ENCODE assay signal across 8 cellular contexts in the genomic region with DNA sequence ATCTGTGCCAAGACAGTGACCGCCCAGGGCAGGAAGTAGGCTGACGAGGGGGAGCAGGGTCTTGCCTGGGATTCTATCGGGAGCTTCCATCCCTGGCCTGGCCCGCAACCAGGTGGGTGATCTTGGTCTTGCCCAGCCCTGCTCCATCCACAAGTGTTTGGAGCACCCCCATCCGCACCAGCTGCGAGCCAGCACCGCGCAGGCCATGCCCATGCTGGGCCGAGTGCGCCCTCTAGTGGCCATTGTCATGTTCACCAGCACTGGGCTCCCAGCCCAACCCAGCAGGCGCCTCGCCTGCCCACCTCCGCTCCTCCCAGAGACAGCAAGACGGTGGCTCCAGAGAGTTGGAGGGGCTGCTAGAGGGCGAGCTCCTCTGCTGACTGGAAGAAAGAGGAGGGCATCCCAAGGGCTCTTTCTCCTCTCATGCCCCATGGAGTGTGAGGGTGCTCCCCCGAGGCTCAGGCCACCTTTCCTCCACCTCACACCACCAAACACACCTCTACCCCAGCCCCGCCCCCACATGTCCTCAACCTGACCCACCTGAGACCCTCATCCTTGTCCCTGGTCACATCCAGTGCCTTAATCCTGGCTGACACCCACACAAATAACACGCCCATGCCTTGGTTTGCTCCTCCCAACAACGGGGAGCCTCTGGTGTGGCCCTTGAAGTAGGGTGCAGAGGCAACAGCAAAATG. TPM values are rescaled to one million over a fixed set of nuclear protein-coding genes. Genes with fewer than 3 reads are reported as not detected.
DNase-seq lines count a peak whose midpoint lies in the region; ATAC-seq and TF ChIP-seq lines count a peak whose summit lies in the region.

No MANE protein-coding gene starts in this region.

- TF ChIP-seq POLR2A in gastroesophageal sphincter (IDR thresholded peaks at IDR 0.05) (no peak), transverse colon (IDR thresholded peaks at IDR 0.05) (no peak)

- TF ChIP-seq CTCF in gastroesophageal sphincter (IDR thresholded peaks at IDR 0.05) (peak in 3 of 4 experiments; percentile 85 to 90 (median 89)), osteoblast (IDR thresholded peaks at IDR 0.05; ENCODE audit: extremely low read depth, low read depth, low read length) (peak; percentile 67), transverse colon (IDR thresholded peaks at IDR 0.05) (peak; percentile 75 to 86 (median 76))

- no peak overlapping the region for H3K4me3 ChIP-seq in SJSA1
- no peak overlapping the region for H3K4me3 ChIP-seq in gastroesophageal sphincter
- no peak overlapping the region for H3K4me3 ChIP-seq in osteoblast (ENCODE audit: insufficient read depth, low read length)
- no peak overlapping the region for H3K4me3 ChIP-seq in transverse colon

- TF ChIP-seq EP300 in gastroesophageal sphincter (IDR thresholded peaks at IDR 0.05) (no peak), transverse colon (IDR thresholded peaks at IDR 0.05; ENCODE audit: low read depth) (no peak)

- H3K9me3 ChIP-seq in SJSA1 (replicated peaks): no peaks in the 10 kb centered on the region
- H3K9me3 ChIP-seq in gastroesophageal sphincter: no peaks in the 10 kb centered on the region
- H3K9me3 ChIP-seq in osteoblast (ENCODE audit: low read depth, low read length): no peaks in the 10 kb centered on the region
- no peaks in the 10 kb centered on the region for H3K9me3 ChIP-seq in transverse colon

- no peak overlapping the region for H3K4me2 ChIP-seq in osteoblast (ENCODE audit: insufficient read depth, low read length)

- H3K79me2 ChIP-seq in osteoblast (ENCODE audit: insufficient read depth, low read length): no peaks in the 10 kb centered on the region

- H3K36me3 ChIP-seq in SJSA1 (no peaks in the 10 kb centered on the region), gastroesophageal sphincter (no peaks in the 10 kb centered on the region), osteoblast (ENCODE audit: insufficient read depth, low read length) (peaks cover 34% of the 10 kb centered on the region), transverse colon (no peaks in the 10 kb centered on the region)

- intact Hi-C loops in transverse colon (cut with DNase I; ENCODE audit: low total_unique reads): loop anchor here (10.0 kb wide), 1 partner anchor 473 kb away; no protein-coding TSS in a partner anchor

- H3K27me3 ChIP-seq in SJSA1 (replicated peaks) (no peaks in the 10 kb centered on the region), gastroesophageal sphincter (no peaks in the 10 kb centered on the region), osteoblast (ENCODE audit: insufficient read depth, low read length) (no peaks in the 10 kb centered on the region), transverse colon (no peaks in the 10 kb centered on the region)

- H3K27ac ChIP-seq in SJSA1 (no peak overlapping the region), gastroesophageal sphincter (no peak overlapping the region), osteoblast (ENCODE audit: low read depth, low read length) (no peak overlapping the region), transverse colon (no peak overlapping the region)

- no peak overlapping the region for H2AFZ ChIP-seq in osteoblast (ENCODE audit: low read length)

- peaks cover 49% of the 10 kb centered on the region for H4K20me1 ChIP-seq in osteoblast (ENCODE audit: insufficient read depth, low read length)

- in situ Hi-C loops in transverse colon (cut with MboI; ENCODE audit: low pct_ligation_motif_present in 1 of 4, low pct_unique_long_range_greater_than_20kb in 1 of 4, low sequenced_read_pairs in 3 of 4): loop anchor here in 1 of 4 donors (25.0 kb wide), 1 partner anchor 545 kb away; no protein-coding TSS in a partner anchor

- H3K4me1 ChIP-seq in SJSA1 (replicated peaks) (no peaks in the 10 kb centered on the region), gastroesophageal sphincter (peaks cover 0 to 9% (median 0%) of the 10 kb centered on the region in 3 donors), osteoblast (ENCODE audit: insufficient read depth, low read length) (no peaks in the 10 kb centered on the region), transverse colon (no peaks in the 10 kb centered on the region)

- DNase-seq in Daoy (ENCODE audit: low read depth): peak; percentile 78
- DNase-seq in LHCN-M2 (ENCODE audit: low read depth): peak; percentile 38
- peak; percentile 33 to 72 for DNase-seq in SJSA1 (ENCODE audit: low read depth in 1 of 2, low spot score in 2 of 2)
- DNase-seq in activated gamma-delta T cell (lab: John Stamatoyannopoulos, UW): peak; percentile 40
- peak; percentile 99 for DNase-seq in osteoblast (ENCODE audit: insufficient read length, low spot score, missing footprints)
- DNase-seq in transverse colon: peak; percentile 83

- 16% methylated on average over 5 of the region's 19 CpGs; no CpG with 5 or more reads in 1 of the 2 donors for WGBS in gastroesophageal sphincter (ENCODE audit: low coverage in 1 of 2), 2 donors
- WGBS in transverse colon (ENCODE audit: low coverage in 1 of 2), 2 donors: 27% methylated on average over 15 of the region's 19 CpGs; no CpG with 5 or more reads in 1 of the 2 donors

- peak; percentile 94 for ATAC-seq in GM21723 (IDR thresholded peaks at IDR 0.05; ENCODE audit: unreplicated experiment)
- peak; percentile 85 for ATAC-seq in gastroesophageal sphincter

RNA-seq across cellular contexts. Expression of gene ATP2B3, which starts 9.8 kb away (rescaled TPM):
- total RNA-seq in Daoy (2014; rRNA removed; shearing (Covaris generic)): not detected in 2 replicates
- total RNA-seq in LHCN-M2 (2014; rRNA removed) (not detected in 2 replicates), gastroesophageal sphincter (under 1 TPM in 3 of 4 donors, not detected in 1; 0.13 to 0.37 (median 0.31) TPM), osteoblast (under 0.01 TPM in 1 of 2 replicates, not detected in the other), transverse colon (not detected)
- polyA plus RNA-seq in LHCN-M2 (2012): not detected
- total RNA-seq in SJSA1 (2014; rRNA removed; shearing (Covaris generic)): not detected in 2 replicates

RNA-seq across cellular contexts. Expression of gene BGN, which starts 12.9 kb away (rescaled TPM):
- 3.7 and 5.7 TPM in 2 replicates for total RNA-seq in Daoy (2014; rRNA removed; shearing (Covaris generic))
- total RNA-seq in LHCN-M2 (2014; rRNA removed): not detected in 2 replicates
- 0.06 TPM for polyA plus RNA-seq in LHCN-M2 (2012)
- total RNA-seq in SJSA1 (2014; rRNA removed; shearing (Covaris generic)): 0.08 TPM in 1 of 2 replicates, not detected in the other
- 10 to 100 TPM; 10.4 to 49.4 (median 16.5) TPM for total RNA-seq in gastroesophageal sphincter
- 139 and 210 TPM in 2 replicates for total RNA-seq in osteoblast
- 10 to 100 TPM in 2 of 4 donors, 1 to 10 TPM in 2; 3.8 to 67.1 (median 10.5) TPM for total RNA-seq in transverse colon

RNA-seq across cellular contexts. Expression of gene HAUS7, which starts 37.3 kb away (rescaled TPM):
- total RNA-seq in Daoy (2014; rRNA removed; shearing (Covaris generic)): 35.7 and 58.0 TPM in 2 replicates
- total RNA-seq in LHCN-M2 (2014; rRNA removed) (29.3 and 52.6 TPM in 2 replicates), gastroesophageal sphincter (10 to 100 TPM; 20.2 to 34.0 (median 28.3) TPM), osteoblast (8.3 and 14.1 TPM in 2 replicates), transverse colon (10 to 100 TPM in 3 of 4 donors, 1 to 10 TPM in 1; 7.0 to 34.8 (median 12.4) TPM)
- 35.6 TPM for polyA plus RNA-seq in LHCN-M2 (2012)
- total RNA-seq in SJSA1 (2014; rRNA removed; shearing (Covaris generic)): 34.2 and 37.5 TPM in 2 replicates

Comparison
In these comparisons a context has a peak if more than half of its experiments do, and no peak if none do; other contexts are left out.
1. DNase-seq: peak in every context shown above with its lines; median percentile 99 in osteoblast; 83 in transverse colon; 78 in Daoy; 52 in SJSA1; 40 in activated gamma-delta T cell; 38 in LHCN-M2.